In the genomic region with DNA sequence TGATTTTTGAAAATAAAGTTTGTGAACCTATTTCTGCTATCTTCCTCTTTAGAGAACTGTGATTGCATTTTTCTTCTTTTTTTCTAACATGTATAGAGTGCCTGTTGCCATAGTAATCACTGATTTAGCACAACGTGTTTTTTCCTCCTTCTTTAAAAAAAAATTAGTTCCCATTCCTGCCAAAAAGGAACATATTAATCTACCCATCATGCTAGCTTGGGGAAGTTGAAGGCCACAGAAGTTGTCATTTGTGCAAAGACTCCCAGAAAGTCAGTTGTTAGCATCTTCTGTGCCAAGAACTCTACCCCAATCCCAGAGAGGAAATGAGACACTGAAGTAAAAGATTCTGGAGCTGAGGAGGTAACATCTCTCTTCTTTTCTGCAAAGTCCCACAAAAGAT, we compare ENCODE assay signal across 18 cellular contexts. TPM values are rescaled to one million over a fixed set of nuclear protein-coding genes. Genes with fewer than 3 reads are reported as not detected.
DNase-seq lines count a peak whose midpoint lies in the region; ATAC-seq, FAIRE-seq and TF ChIP-seq lines count a peak whose summit lies in the region.
"Had no signal": no experiment of that assay in that cellular context is flagged by ENCODE, and none has a peak within 500 bp of the region (broad histone marks: within the 10 kb centered on the region; RNA-seq: fewer than 3 reads in every experiment).

No MANE protein-coding gene starts in this region.

- no peak overlapping the region for H3K9ac ChIP-seq in fibroblast of lung (ENCODE audit: insufficient read depth, low read length)

- POLR2A ChIA-PET in naive thymus-derived CD4-positive, alpha-beta T cell (lab: Charles Lee) = no interaction called here

- H3K4me1 ChIP-seq in right atrium auricular region (peaks cover 0 to 58% of the 10 kb centered on the region in 2 donors), fibroblast of lung (ENCODE audit: control insufficient read depth, extremely low read depth, insufficient read depth, low read length) (peaks cover 7% of the 10 kb centered on the region), small intestine (ENCODE audit: control insufficient read depth in 2 of 2, insufficient read depth in 1 of 2, low read depth in 1 of 2, low read length in 1 of 2) (no peaks in the 10 kb centered on the region)
- H3K4me1 ChIP-seq in naive thymus-derived CD4-positive, alpha-beta T cell (ENCODE audit: control insufficient read depth in 2 of 2, insufficient read depth in 2 of 2, low read length in 2 of 2) = no peaks in the 10 kb centered on the region
- H3K4me1 ChIP-seq: foreskin keratinocyte, vagina had no signal

- no peak overlapping the region for H3K4me3 Mint-ChIP-seq in naive thymus-derived CD4-positive, alpha-beta T cell
- H3K4me3 Mint-ChIP-seq: effector memory CD8-positive, alpha-beta T cell; immature natural killer cell; WTC11 had no signal

- DNase-seq in Right ventricle myocardium superior = no peak
- DNase-seq in right atrium auricular region (ENCODE audit: low spot score) = no peak
- no peak for DNase-seq in fibroblast of lung (ENCODE audit: low read depth in 2 of 2)
- DNase-seq in naive thymus-derived CD4-positive, alpha-beta T cell = no peak
- DNase-seq in small intestine = no peak
- DNase-seq in foreskin melanocyte = no peak
- no peak for DNase-seq in activated CD8-positive, alpha-beta memory T cell treated with anti-CD3 and anti-CD28 coated beads, Interleukin-2, amount 50 U/mL, for 48 hours
- DNase-seq: activated naive CD4-positive, alpha-beta T cell; effector memory CD8-positive, alpha-beta T cell; immature natural killer cell; MM.1S; NCI-H2171 treated with DMSO at 0.1 percent for 48 hours; stimulated activated CD4-positive, alpha-beta T cell treated with anti-CD3 and anti-CD28 coated beads, Interleukin-4, amount 100 ng/mL, for 1 hour; SW 1271 had no signal

- intact Hi-C loops in Right ventricle myocardium superior (cut with DNase I) = no loop called here
- intact Hi-C loops in naive thymus-derived CD4-positive, alpha-beta T cell (cut with micrococcal nuclease) = no loop called here

- peak overlapping the region; percentile 68 for H3K4me2 ChIP-seq in fibroblast of lung (ENCODE audit: extremely low read depth, insufficient read depth, low read length)

- TF ChIP-seq CTCF in right atrium auricular region (IDR thresholded peaks at IDR 0.05) (no peak), fibroblast of lung (conservative IDR thresholded peaks at IDR 0.05 in 1 of 2, IDR thresholded peaks at IDR 0.05 in 1 of 2; ENCODE audit: low read depth in 1 of 2, low read length in 2 of 2) (no peak)

- H3K36me3 Mint-ChIP-seq in naive thymus-derived CD4-positive, alpha-beta T cell = no peaks in the 10 kb centered on the region
- H3K36me3 Mint-ChIP-seq: immature natural killer cell, WTC11 had no signal

- H3K27ac ChIP-seq in right atrium auricular region (peak overlapping the region in 1 of 2 donors; percentile 31), fibroblast of lung (ENCODE audit: insufficient read depth, low read length) (no peak overlapping the region), small intestine (ENCODE audit: low read depth in 1 of 2, low read length in 1 of 2) (no peak overlapping the region)
- no peak overlapping the region for H3K27ac ChIP-seq in naive thymus-derived CD4-positive, alpha-beta T cell (ENCODE audit: low read depth, low read length)
- H3K27ac ChIP-seq: vagina had no signal

- H3K4me3 ChIP-seq in right atrium auricular region (no peak overlapping the region), fibroblast of lung (replicated peaks in 1 of 4; ENCODE audit: control extremely low read depth in 1 of 4, insufficient read depth in 1 of 4, low read depth in 3 of 4, low read length in 4 of 4) (no peak overlapping the region), small intestine (ENCODE audit: low read depth in 1 of 2, low read length in 2 of 2) (no peak overlapping the region)
- no peak overlapping the region for H3K4me3 ChIP-seq in naive thymus-derived CD4-positive, alpha-beta T cell (ENCODE audit: low read length)
- H3K4me3 ChIP-seq: vagina had no signal

- FAIRE-seq in small intestine (lab: Jason Lieb, UNC) = no peak

- H3K27me3 ChIP-seq in right atrium auricular region = no peaks in the 10 kb centered on the region
- no peaks in the 10 kb centered on the region for H3K27me3 ChIP-seq in fibroblast of lung (ENCODE audit: control insufficient read depth, insufficient read depth, low read length)
- H3K27me3 ChIP-seq in naive thymus-derived CD4-positive, alpha-beta T cell (ENCODE audit: control insufficient read depth in 2 of 2, insufficient read depth in 2 of 2, low read length in 2 of 2) = no peaks in the 10 kb centered on the region
- H3K27me3 ChIP-seq in small intestine (ENCODE audit: control insufficient read depth in 2 of 2, insufficient read depth in 2 of 2, low read length in 2 of 2) = no peaks in the 10 kb centered on the region
- H3K27me3 ChIP-seq: foreskin keratinocyte, vagina had no signal

- H3K9me3 ChIP-seq in right atrium auricular region (no peaks in the 10 kb centered on the region), fibroblast of lung (ENCODE audit: control insufficient read depth, insufficient read depth, low read depth, low read length) (no peaks in the 10 kb centered on the region), small intestine (ENCODE audit: control insufficient read depth, low read depth) (no peaks in the 10 kb centered on the region)
- H3K9me3 ChIP-seq in naive thymus-derived CD4-positive, alpha-beta T cell (ENCODE audit: control insufficient read depth in 2 of 3, low read length in 3 of 3) = no peaks in the 10 kb centered on the region
- H3K9me3 ChIP-seq: vagina had no signal

- CTCF ChIA-PET in naive thymus-derived CD4-positive, alpha-beta T cell (lab: Charles Lee) = no interaction called here

- WGBS in small intestine, 3 donors = 29 to 62% (median 43%) methylated on average over 1 of the region's 1 CpG

- H4K20me1 ChIP-seq in fibroblast of lung (ENCODE audit: control insufficient read depth, extremely low read depth, insufficient read depth, low read length) = no peaks in the 10 kb centered on the region

- no peaks in the 10 kb centered on the region for H3K27me3 Mint-ChIP-seq in naive thymus-derived CD4-positive, alpha-beta T cell
- H3K27me3 Mint-ChIP-seq: effector memory CD8-positive, alpha-beta T cell had no signal

- no peak overlapping the region for H3K27ac Mint-ChIP-seq in naive thymus-derived CD4-positive, alpha-beta T cell
- H3K27ac Mint-ChIP-seq: effector memory CD8-positive, alpha-beta T cell; immature natural killer cell; WTC11 had no signal

- peak overlapping the region; percentile 21 for H2AFZ ChIP-seq in fibroblast of lung (ENCODE audit: low read length)

- no peaks in the 10 kb centered on the region for H3K79me2 ChIP-seq in fibroblast of lung (ENCODE audit: control insufficient read depth, insufficient read depth, low read length)

- no peaks in the 10 kb centered on the region for H3K36me3 ChIP-seq in right atrium auricular region
- H3K36me3 ChIP-seq in fibroblast of lung (ENCODE audit: control insufficient read depth, insufficient read depth, low read length) = no peaks in the 10 kb centered on the region
- H3K36me3 ChIP-seq in naive thymus-derived CD4-positive, alpha-beta T cell (ENCODE audit: control insufficient read depth in 2 of 3, insufficient read depth in 3 of 3, low read length in 3 of 3) = no peaks in the 10 kb centered on the region
- H3K36me3 ChIP-seq in small intestine (ENCODE audit: control insufficient read depth in 2 of 2, insufficient read depth in 2 of 2, low read length in 2 of 2) = no peaks in the 10 kb centered on the region
- H3K36me3 ChIP-seq: vagina had no signal

- ATAC-seq in Right ventricle myocardium superior (ENCODE audit: poor library complexity) (peak; percentile 69), GM19452 (IDR thresholded peaks at IDR 0.05; ENCODE audit: unreplicated experiment) (no peak)
- ATAC-seq in naive thymus-derived CD4-positive, alpha-beta T cell = peak; percentile 36
- ATAC-seq: effector memory CD8-positive, alpha-beta T cell; WTC11 had no signal

- peaks cover 0 to 3% (median 0%) of the 10 kb centered on the region in 11 donors for H3K9me3 Mint-ChIP-seq in naive thymus-derived CD4-positive, alpha-beta T cell
- H3K9me3 Mint-ChIP-seq: WTC11 had no signal

- H3K4me1 Mint-ChIP-seq in naive thymus-derived CD4-positive, alpha-beta T cell = no peaks in the 10 kb centered on the region
- H3K4me1 Mint-ChIP-seq: immature natural killer cell had no signal

RNA-seq across cellular contexts. Expression of gene SLC8A1, which starts 57.3 kb away (rescaled TPM):
- total RNA-seq in Right ventricle myocardium superior (958 TPM), right atrium auricular region (100 to 1,000 TPM; 493 to 738 TPM), fibroblast of lung (74.0 and 109 TPM in 2 replicates)
- polyA plus RNA-seq in fibroblast of lung (16.0 and 17.4 TPM in 2 replicates), small intestine (1 to 10 TPM in 2 of 3 donors, under 1 TPM in 1; 0.22 to 2.4 (median 1.4) TPM)
- 10.2 and 11.3 TPM in 2 replicates for polyA plus RNA-seq in fibroblast of lung (2012)
- 16.0 and 19.7 TPM in 2 replicates for polyA minus RNA-seq in fibroblast of lung (ENCODE audit: low replicate concordance)
- 10 to 100 TPM in 1 of 5 experiments, 1 to 10 TPM in 3, under 1 TPM in 1; 0.95 to 22.8 (median 1.5) TPM for total RNA-seq in naive thymus-derived CD4-positive, alpha-beta T cell
- not detected for polyA plus RNA-seq in naive thymus-derived CD4-positive, alpha-beta T cell
